Comparison of ENCODE assay signal across 25 cellular contexts in the genomic region with DNA sequence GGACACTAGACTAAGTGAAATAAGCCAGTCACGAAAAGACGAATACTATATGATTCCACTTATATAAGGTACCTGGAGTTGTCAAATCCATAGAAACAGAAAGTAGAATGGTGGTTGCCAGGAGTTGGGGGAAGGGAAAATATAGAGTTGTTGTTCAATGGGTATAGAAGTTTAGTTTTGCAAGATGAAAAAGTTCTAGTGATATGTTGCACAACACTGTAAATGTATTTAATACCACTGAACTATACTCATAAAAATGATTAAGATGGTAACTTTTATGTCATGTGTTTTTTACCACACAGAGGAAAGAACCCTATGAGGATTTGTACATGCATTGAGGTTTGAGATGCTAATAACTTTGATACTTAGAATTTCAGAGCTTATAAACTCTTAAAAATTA. TPM values are rescaled to one million over a fixed set of nuclear protein-coding genes. Genes with fewer than 3 reads are reported as not detected.
DNase-seq lines count a peak whose midpoint lies in the region; ATAC-seq, FAIRE-seq and TF ChIP-seq lines count a peak whose summit lies in the region.
"Had no signal": no experiment of that assay in that cellular context is flagged by ENCODE, and none has a peak within 500 bp of the region (broad histone marks: within the 10 kb centered on the region; RNA-seq: fewer than 3 reads in every experiment).

No MANE protein-coding gene starts in this region.

- TF ChIP-seq POLR2A in IMR-90 (IDR thresholded peaks at IDR 0.05; ENCODE audit: low read depth, low read length): no peak
- TF ChIP-seq POLR2A in GM12878 (IDR thresholded peaks at IDR 0.05; ENCODE audit: low read depth, low read length): no peak

- no peaks in the 10 kb centered on the region for H3K9me2 ChIP-seq in SK-N-SH

- intact Hi-C loops in IMR-90 (cut with micrococcal nuclease) (loop anchor here (1.0 kb wide), 1 partner anchor 11 kb away; no protein-coding TSS in a partner anchor), GM12878 (cut with micrococcal nuclease; ENCODE audit: unreplicated experiment) (no loop called here)

- no peaks in the 10 kb centered on the region for H3K4me1 Mint-ChIP-seq in CD8-positive, alpha-beta memory T cell
- H3K4me1 Mint-ChIP-seq: B cell had no signal

- POLR2A ChIA-PET in SK-N-SH (lab: Yijun Ruan, JAX) (no interaction called here), IMR-90 (lab: Charles Lee; ENCODE audit: unreplicated experiment) (no interaction called here), GM12878 (lab: Charles Lee) (no interaction called here)
- POLR2A ChIA-PET in CD8-positive, alpha-beta memory T cell (lab: Charles Lee): no interaction called here

- no peaks in the 10 kb centered on the region for H3K9me3 Mint-ChIP-seq in CD8-positive, alpha-beta memory T cell
- H3K9me3 Mint-ChIP-seq: CD4-positive, alpha-beta T cell; CD8-positive, alpha-beta T cell had no signal

- FAIRE-seq in GM18507 (lab: Jason Lieb, UNC): peak; percentile 59
- FAIRE-seq in GM12878 (lab: Jason Lieb, UNC): peak; percentile 35
- FAIRE-seq: A549, G401.6, GM12892 had no signal

- no peak overlapping the region for H3K14ac ChIP-seq in IMR-90 (replicated peaks; ENCODE audit: low read depth, low read length)

- H3K18ac ChIP-seq in IMR-90 (ENCODE audit: low read depth, low read length): no peak overlapping the region

- H2BK5ac ChIP-seq in IMR-90 (ENCODE audit: low read depth, low read length, poor library complexity, severe bottlenecking): no peak overlapping the region

- no peak for TF ChIP-seq RAD21 in SK-N-SH (IDR thresholded peaks at IDR 0.05; ENCODE audit: low read length)
- TF ChIP-seq RAD21 in IMR-90 (IDR thresholded peaks at IDR 0.05; ENCODE audit: low read length): no peak
- no peak for TF ChIP-seq RAD21 in GM12878 (IDR thresholded peaks at IDR 0.05; ENCODE audit: insufficient read depth, low read depth, low read length)

- BruUV-seq in IMR-90 (replicated peaks; lab: Mats Ljungman, UMichigan) (no TSS peak), GM12878 (replicated peaks; lab: Mats Ljungman, UMichigan) (no TSS peak)

- dilution Hi-C loops in IMR-90 (cut with HindIII; ENCODE audit: low sequenced_read_pairs, unreplicated experiment): no loop called here

- H2AFZ ChIP-seq in SK-N-SH (ENCODE audit: low read depth) (0 out of 2 replicates have a peak overlapping the region, but pooled peaks have one; percentile 3), IMR-90 (replicated peaks; ENCODE audit: low read length, poor library complexity) (no peak overlapping the region), GM12878 (ENCODE audit: control insufficient read depth, low read depth, low read length) (no peak overlapping the region)

- RAD21 ChIA-PET in GM12878 (lab: Charles Lee; ENCODE audit: unreplicated experiment): no interaction called here

- H2BK20ac ChIP-seq in IMR-90 (ENCODE audit: low read depth, low read length): no peak overlapping the region

- H3K9ac ChIP-seq in SK-N-SH: no peak overlapping the region
- no peak overlapping the region for H3K9ac ChIP-seq in IMR-90 (ENCODE audit: low read depth, low read length)
- H3K9ac ChIP-seq in GM12878 (ENCODE audit: control insufficient read depth, insufficient read depth, low read length): no peak overlapping the region
- H3K9ac ChIP-seq: BLaER1 treated with 17β-estradiol and CSF1 and Interleukin-3, amounts not matched to agents 10 nM and 100 nM had no signal

- peaks cover 1% of the 10 kb centered on the region for H3F3A ChIP-seq in SK-N-SH (replicated peaks; ENCODE audit: insufficient read depth)

- H3K9me3 ChIP-seq in SK-N-SH (no peaks in the 10 kb centered on the region), IMR-90 (ENCODE audit: control insufficient read depth, insufficient read depth, low read length) (no peaks in the 10 kb centered on the region), GM12878 (replicated peaks; ENCODE audit: control insufficient read depth, insufficient read depth, low read length) (no peaks in the 10 kb centered on the region)
- H3K9me3 ChIP-seq in CD8-positive, alpha-beta memory T cell (ENCODE audit: low read length): no peaks in the 10 kb centered on the region
- H3K9me3 ChIP-seq: A549 had no signal

- no peak overlapping the region for H4K8ac ChIP-seq in IMR-90 (ENCODE audit: low read depth in 2 of 2, low read length in 2 of 2)

- H3K36me3 ChIP-seq in SK-N-SH (replicated peaks in 1 of 2; ENCODE audit: control insufficient read depth in 1 of 2, insufficient read depth in 2 of 2, low read length in 1 of 2) (no peaks in the 10 kb centered on the region), IMR-90 (ENCODE audit: control insufficient read depth, insufficient read depth, low read length) (no peaks in the 10 kb centered on the region), GM12878 (ENCODE audit: control insufficient read depth in 2 of 2, insufficient read depth in 2 of 2, low read length in 1 of 2) (no peaks in the 10 kb centered on the region)
- no peaks in the 10 kb centered on the region for H3K36me3 ChIP-seq in CD8-positive, alpha-beta memory T cell (ENCODE audit: insufficient read depth, low read length)
- H3K36me3 ChIP-seq: BLaER1 treated with 17β-estradiol and CSF1 and Interleukin-3, amounts not matched to agents 10 nM and 100 nM had no signal

- no peaks in the 10 kb centered on the region for H3K79me2 ChIP-seq in SK-N-SH (ENCODE audit: insufficient read depth)
- H3K79me2 ChIP-seq in GM12878 (ENCODE audit: control insufficient read depth, insufficient read depth, low read length): no peaks in the 10 kb centered on the region

- ATAC-seq in SK-N-SH treated with all-trans-retinoic acid at 6 μM for 48 hours: no peak
- no peak for ATAC-seq in IMR-90 (ENCODE audit: low read depth)
- no peak for ATAC-seq in GM12878
- ATAC-seq in HG02973 (IDR thresholded peaks at IDR 0.05; ENCODE audit: unreplicated experiment): no peak
- no peak for ATAC-seq in HG03045 (IDR thresholded peaks at IDR 0.05; ENCODE audit: unreplicated experiment)
- ATAC-seq: A549; CD8-positive, alpha-beta T cell had no signal

- TF ChIP-seq CTCF in SK-N-SH (IDR thresholded peaks at IDR 0.05) (no peak), IMR-90 (conservative IDR thresholded peaks at IDR 0.05; ENCODE audit: low read depth, low read length) (no peak), GM12878 (IDR thresholded peaks at IDR 0.05 in 2 of 3, conservative IDR thresholded peaks at IDR 0.05 in 1 of 3; ENCODE audit: control insufficient read depth in 2 of 3, extremely low read depth in 1 of 3, insufficient read depth in 1 of 3, low read depth in 3 of 3, low read length in 3 of 3) (no peak)

- peaks cover 4% of the 10 kb centered on the region for H3K9me1 ChIP-seq in IMR-90 (ENCODE audit: insufficient read depth, low read length)

- in situ Hi-C loops in IMR-90 (cut with MboI; ENCODE audit: low sequenced_read_pairs): no loop called here
- in situ Hi-C loops in GM12878 (cut with MboI): no loop called here

- H3K27me3 Mint-ChIP-seq in CD8-positive, alpha-beta memory T cell: peaks cover 11 to 30% of the 10 kb centered on the region in 2 donors
- H3K27me3 Mint-ChIP-seq: CD4-positive, alpha-beta T cell had no signal

- DNase-seq in SK-N-SH (no peak), GM18507 (ENCODE audit: extremely low spot score, insufficient read length, low read depth) (no peak), IMR-90 (no peak), GM12878 (ENCODE audit: low read depth, low spot score) (no peak)
- DNase-seq in CD8-positive, alpha-beta memory T cell: no peak
- DNase-seq: AML-193; CD4-positive, alpha-beta T cell; CD8-positive, alpha-beta T cell; COR-L47; DMS 273 treated with DMSO at 0.1 percent for 48 hours; DMS153; DMS53; DMS79; DND-41; GF-D8 had no signal

- H4K91ac ChIP-seq in IMR-90 (ENCODE audit: insufficient read depth, low read depth, low read length): no peak overlapping the region

- H2AK9ac ChIP-seq in IMR-90 (replicated peaks; ENCODE audit: low read depth, low read length, poor library complexity): no peak overlapping the region

- SMC1A ChIA-PET in GM12878 (lab: Charles Lee; ENCODE audit: uncharacterized antibody, unreplicated experiment): no interaction called here

- no peaks in the 10 kb centered on the region for H3K27me3 ChIP-seq in SK-N-SH (ENCODE audit: insufficient read depth)
- no peaks in the 10 kb centered on the region for H3K27me3 ChIP-seq in IMR-90 (ENCODE audit: control insufficient read depth, insufficient read depth, low read length)
- no peaks in the 10 kb centered on the region for H3K27me3 ChIP-seq in GM12878 (replicated peaks in 1 of 2; ENCODE audit: control insufficient read depth in 2 of 2, insufficient read depth in 2 of 2, low read length in 1 of 2)
- H3K27me3 ChIP-seq in CD8-positive, alpha-beta memory T cell (ENCODE audit: insufficient read depth, low read length, poor library complexity, severe bottlenecking): no peaks in the 10 kb centered on the region
- H3K27me3 ChIP-seq: BLaER1 treated with 17β-estradiol and CSF1 and Interleukin-3, amounts not matched to agents 10 nM and 100 nM had no signal

- no peak overlapping the region for H3K23ac ChIP-seq in IMR-90 (ENCODE audit: low read depth, low read length)

- H4K20me1 ChIP-seq in SK-N-SH (ENCODE audit: insufficient read depth) (no peaks in the 10 kb centered on the region), IMR-90 (ENCODE audit: insufficient read depth, low read length) (no peaks in the 10 kb centered on the region), GM12878 (ENCODE audit: control insufficient read depth, insufficient read depth) (no peaks in the 10 kb centered on the region)
- H4K20me1 ChIP-seq: BLaER1 treated with 17β-estradiol and CSF1 and Interleukin-3, amounts not matched to agents 10 nM and 100 nM had no signal

- no peak overlapping the region for H3K56ac ChIP-seq in IMR-90 (ENCODE audit: extremely low read depth, insufficient read depth, low read length)

- H3K4ac ChIP-seq in IMR-90 (ENCODE audit: low read depth, low read length): no peak overlapping the region

- H2BK15ac ChIP-seq in IMR-90 (ENCODE audit: low read depth, low read length): no peak overlapping the region

- H3K4me3 Mint-ChIP-seq in CD8-positive, alpha-beta memory T cell: no peak overlapping the region
- H3K4me3 Mint-ChIP-seq: B cell; CD4-positive, alpha-beta T cell; CD8-positive, alpha-beta T cell had no signal

- H3K4me3 ChIP-seq in SK-N-SH (ENCODE audit: low read depth in 2 of 2, low read length in 1 of 2) (no peak overlapping the region), IMR-90 (ENCODE audit: insufficient read depth, low read depth, low read length) (no peak overlapping the region), GM12878 (no peak overlapping the region)
- no peak overlapping the region for H3K4me3 ChIP-seq in CD8-positive, alpha-beta memory T cell (ENCODE audit: low read length)
- H3K4me3 ChIP-seq: A549; BLaER1 treated with 17β-estradiol and CSF1 and Interleukin-3, amounts not matched to agents 10 nM and 100 nM had no signal

- H3K27ac Mint-ChIP-seq in CD8-positive, alpha-beta memory T cell: no peak overlapping the region
- H3K27ac Mint-ChIP-seq: B cell; CD4-positive, alpha-beta T cell; CD8-positive, alpha-beta T cell had no signal

- no peaks in the 10 kb centered on the region for H3K36me3 Mint-ChIP-seq in CD8-positive, alpha-beta memory T cell
- H3K36me3 Mint-ChIP-seq: CD8-positive, alpha-beta T cell had no signal

- H4K5ac ChIP-seq in IMR-90 (ENCODE audit: low read depth, low read length): no peak overlapping the region

- H3K27ac ChIP-seq in SK-N-SH (ENCODE audit: low read depth in 2 of 2, low read length in 1 of 2) (no peak overlapping the region), IMR-90 (ENCODE audit: insufficient read depth, low read length) (no peak overlapping the region), GM12878 (ENCODE audit: control insufficient read depth, insufficient read depth) (no peak overlapping the region)
- H3K27ac ChIP-seq in CD8-positive, alpha-beta memory T cell (ENCODE audit: low read depth, low read length): no peak overlapping the region
- H3K27ac ChIP-seq: 22Rv1; A549; BLaER1 treated with 17β-estradiol and CSF1 and Interleukin-3, amounts not matched to agents 10 nM and 100 nM; C4-2B had no signal

- H3K4me2 ChIP-seq in SK-N-SH (no peak overlapping the region), IMR-90 (ENCODE audit: low read depth, low read length) (no peak overlapping the region), GM12878 (ENCODE audit: control insufficient read depth, insufficient read depth) (no peak overlapping the region)
- H3K4me2 ChIP-seq: A549; BLaER1 treated with 17β-estradiol and CSF1 and Interleukin-3, amounts not matched to agents 10 nM and 100 nM had no signal

- CTCF ChIA-PET in SK-N-SH (lab: Yijun Ruan, JAX) (interaction anchor here (1.5 to 1.6 kb wide), 2 partner anchors 25 to 29 kb away, joined by 4 to 5 read pairs; no protein-coding TSS in a partner anchor), IMR-90 (lab: Yijun Ruan, JAX) (interaction anchor here (1.2 to 1.5 kb wide), 2 partner anchors 28 to 30 kb away, joined by 3 read pairs; no protein-coding TSS in a partner anchor), GM12878 (lab: Yijun Ruan, JAX) (interaction anchor here (0.7 kb wide), 1 partner anchor 69 kb away, joined by 3 read pairs; no protein-coding TSS in a partner anchor)
- CTCF ChIA-PET in CD8-positive, alpha-beta memory T cell (lab: Charles Lee): no interaction called here

- WGBS in SK-N-SH (ENCODE audit: low lambda C conversion rate): 96% methylated on average over 2 of the region's 2 CpGs
- WGBS in IMR-90 (ENCODE audit: extremely low coverage in 2 of 2, insufficient read length in 1 of 2), 2 experiments: no CpG with 5 or more reads among the region's 2 CpGs
- WGBS in GM12878 (ENCODE audit: insufficient coverage, insufficient replicate concordance, low lambda C conversion rate, missing lambda C conversion rate): 59% methylated on average over 2 of the region's 2 CpGs

- no peak overlapping the region for H2BK120ac ChIP-seq in IMR-90 (ENCODE audit: low read depth, low read length)

- H3K4me1 ChIP-seq in SK-N-SH (ENCODE audit: control insufficient read depth in 1 of 2, insufficient read depth in 2 of 2, low read depth in 1 of 2, low read length in 1 of 2): 0 out of 4 replicates have a peak, but pooled peaks cover 0 to 4% of the 10 kb centered on the region in 2 experiments
- peaks cover 8% of the 10 kb centered on the region; the same call in 1 of the 2 replicates for H3K4me1 ChIP-seq in IMR-90 (ENCODE audit: control insufficient read depth, insufficient read depth, low read length)
- no peaks in the 10 kb centered on the region for H3K4me1 ChIP-seq in GM12878 (ENCODE audit: control insufficient read depth, insufficient read depth, low read length)
- no peaks in the 10 kb centered on the region for H3K4me1 ChIP-seq in CD8-positive, alpha-beta memory T cell (ENCODE audit: insufficient read depth, low read length)
- H3K4me1 ChIP-seq: A549 had no signal

- no peak for TF ChIP-seq EP300 in SK-N-SH (IDR thresholded peaks at IDR 0.05; ENCODE audit: borderline replicate concordance in 1 of 2, low read depth in 1 of 2, low read length in 1 of 2)
- TF ChIP-seq EP300 in GM12878 (IDR thresholded peaks at IDR 0.05; ENCODE audit: borderline replicate concordance in 1 of 2, control insufficient read depth in 1 of 2, low read depth in 2 of 2, low read length in 2 of 2): no peak

- H2AK5ac ChIP-seq in IMR-90 (ENCODE audit: low read depth, low read length): no peak overlapping the region

- H3K79me1 ChIP-seq in IMR-90 (ENCODE audit: low read depth in 1 of 2, low read length in 2 of 2): no peaks in the 10 kb centered on the region

RNA-seq across cellular contexts. Expression of a gene that starts 46.0 kb away (rescaled TPM):
- polyA plus RNA-seq in SK-N-SH (2012; rRNA removed): 26.4 and 36.0 TPM in 2 replicates
- polyA plus RNA-seq in SK-N-SH (2012; cell fraction: cytosol; rRNA removed): 23.9 and 25.6 TPM in 2 replicates
- polyA plus RNA-seq in SK-N-SH (2012; cell fraction: nucleus; rRNA removed): 39.6 and 52.6 TPM in 2 replicates
- total RNA-seq in IMR-90 (2012; rRNA removed): 77.2 and 81.1 TPM in 2 replicates
- 94.2 and 95.7 TPM in 2 replicates for polyA plus RNA-seq in IMR-90 (2012; rRNA removed)
- polyA plus RNA-seq in IMR-90 (2012; cell fraction: cytosol; rRNA removed): 51.8 and 52.7 TPM in 2 replicates
- polyA plus RNA-seq in IMR-90 (2012; cell fraction: nucleus; rRNA removed; ENCODE audit: low replicate concordance): 86.8 and 207 TPM in 2 replicates
- 9.5 and 10.9 TPM in 2 replicates for total RNA-seq in GM12878 (2013; cell fraction: nucleolus; rRNA removed)
- 10.9 and 11.0 TPM in 2 replicates for total RNA-seq in GM12878 (2014; rRNA removed)
- total RNA-seq in GM12878 (2014; rRNA removed; fragmentation: Illumina TruSeq; extraction: Trizol): 7.9 and 8.2 TPM in 2 replicates
- 12.5 and 13.2 TPM in 2 replicates for total RNA-seq in GM12878 (2021)
- polyA plus RNA-seq in GM12878 (2011; ENCODE audit: low read depth): 4.4 TPM
- 4.8 and 6.8 TPM in 2 replicates for polyA plus RNA-seq in GM12878 (2011; rRNA removed)
- 6.9 and 7.2 TPM in 2 replicates for polyA plus RNA-seq in GM12878 (2011; cell fraction: cytosol; rRNA removed)
- 12.2 and 13.7 TPM in 2 replicates for polyA plus RNA-seq in GM12878 (2011; cell fraction: nucleus; rRNA removed)
- polyA plus RNA-seq in GM12878 (2012): 5.6 and 6.1 TPM in 2 replicates
- polyA plus RNA-seq in GM12878 (2014; fragmentation: Illumina TruSeq; extraction: Trizol): 12.4 and 13.9 TPM in 2 replicates
- 1 to 10 TPM; 2.5 TPM for polyA plus RNA-seq in GM12878 (2014; fragmentation: Nextera tagmentation; extraction: Ambion mirVana)
- polyA plus RNA-seq in GM12878 (2014; rRNA removed): 10.5 and 11.1 TPM in 2 replicates
- polyA plus RNA-seq in GM12878 (2016; fragmentation: Nextera tagmentation; extraction: Ambion mirVana): 10 to 100 TPM; 13.9 to 15.0 TPM
- polyA minus RNA-seq in GM12878 (2011; rRNA and poly(A)+ RNA removed): 5.0 and 5.9 TPM in 2 replicates
- polyA minus RNA-seq in GM12878 (2011; cell fraction: cytosol; rRNA and poly(A)+ RNA removed): 1.9 and 3.6 TPM in 2 replicates
- 3.1 and 5.9 TPM in 2 replicates for polyA minus RNA-seq in GM12878 (2011; cell fraction: nucleus; rRNA and poly(A)+ RNA removed)
- 1 to 10 TPM; 3.7 to 4.1 TPM for total RNA-seq in CD8-positive, alpha-beta memory T cell
- polyA plus RNA-seq in CD8-positive, alpha-beta memory T cell: 5.0 TPM

RNA-seq across cellular contexts. Expression of a gene that starts 48.1 kb away (rescaled TPM):
- polyA plus RNA-seq in SK-N-SH (2012; rRNA removed) (42.4 and 48.7 TPM in 2 replicates), IMR-90 (2012; rRNA removed) (20.9 and 25.1 TPM in 2 replicates), GM12878 (2011; rRNA removed) (45.0 and 57.2 TPM in 2 replicates), GM12878 (2014; fragmentation: Illumina TruSeq; extraction: Trizol) (17.8 and 18.7 TPM in 2 replicates), GM12878 (2014; fragmentation: Nextera tagmentation; extraction: Ambion mirVana) (100 to 1,000 TPM in 1 of 2 experiments, 10 to 100 TPM in 1; 87.2 to 143 TPM), GM12878 (2014; rRNA removed) (14.9 and 21.1 TPM in 2 replicates), GM12878 (2016; fragmentation: Nextera tagmentation; extraction: Ambion mirVana) (10 to 100 TPM; 77.1 to 81.7 TPM)
- 60.0 and 68.7 TPM in 2 replicates for polyA plus RNA-seq in SK-N-SH (2012; cell fraction: cytosol; rRNA removed)
- polyA plus RNA-seq in SK-N-SH (2012; cell fraction: nucleus; rRNA removed): 5.1 and 18.3 TPM in 2 replicates
- total RNA-seq in IMR-90 (2012; rRNA removed) (18.5 and 58.3 TPM in 2 replicates), GM12878 (2014; rRNA removed) (15.6 and 22.9 TPM in 2 replicates), GM12878 (2014; rRNA removed; fragmentation: Illumina TruSeq; extraction: Trizol) (21.2 and 21.7 TPM in 2 replicates), GM12878 (2021) (17.7 and 19.2 TPM in 2 replicates)
- polyA plus RNA-seq in IMR-90 (2012; cell fraction: cytosol; rRNA removed): 14.7 and 19.9 TPM in 2 replicates
- polyA plus RNA-seq in IMR-90 (2012; cell fraction: nucleus; rRNA removed; ENCODE audit: low replicate concordance): 4.0 and 13.8 TPM in 2 replicates
- total RNA-seq in GM12878 (2013; cell fraction: nucleolus; rRNA removed): 4.6 and 6.2 TPM in 2 replicates
- 10.8 TPM for polyA plus RNA-seq in GM12878 (2011; ENCODE audit: low read depth)
- polyA plus RNA-seq in GM12878 (2011; cell fraction: cytosol; rRNA removed): 18.5 and 22.1 TPM in 2 replicates
- polyA plus RNA-seq in GM12878 (2011; cell fraction: nucleus; rRNA removed): 14.6 and 14.8 TPM in 2 replicates
- 15.9 and 17.3 TPM in 2 replicates for polyA plus RNA-seq in GM12878 (2012)
- polyA minus RNA-seq in GM12878 (2011; rRNA and poly(A)+ RNA removed): 5.4 and 7.7 TPM in 2 replicates
- polyA minus RNA-seq in GM12878 (2011; cell fraction: cytosol; rRNA and poly(A)+ RNA removed): 3.3 and 3.5 TPM in 2 replicates
- 2.2 TPM in 2 replicates for polyA minus RNA-seq in GM12878 (2011; cell fraction: nucleus; rRNA and poly(A)+ RNA removed)
- total RNA-seq in CD8-positive, alpha-beta memory T cell: 10 to 100 TPM; 20.1 to 23.7 TPM
- polyA plus RNA-seq in CD8-positive, alpha-beta memory T cell: 27.3 TPM
